1 cellular context compared by ENCODE assay signal in the genomic region with DNA sequence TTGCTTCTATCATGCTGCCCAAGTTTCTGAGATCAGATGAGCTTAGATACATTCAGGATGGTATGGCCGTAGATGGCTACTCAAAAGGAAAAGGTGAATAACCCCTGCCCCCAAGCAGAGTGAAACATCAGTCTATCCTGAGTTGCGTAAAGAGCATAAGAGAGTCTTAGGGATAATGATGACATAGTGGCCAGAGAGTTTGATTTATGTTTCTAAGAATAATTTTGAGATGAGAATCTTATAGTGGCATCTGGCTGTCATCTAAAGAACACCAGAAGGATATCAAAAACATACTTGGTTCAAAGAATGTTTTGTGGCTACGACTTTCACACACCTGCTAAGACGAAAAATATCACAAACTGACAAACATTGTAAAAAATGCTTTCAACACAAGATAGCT.
TF ChIP-seq lines count a peak whose summit lies in the region.

No MANE protein-coding gene starts in this region.

TF ChIP-seq in K562, 482 proteins besides CTCF, POLR2A, EP300 and RAD21:
- TF ChIP-seq PBX2 (CRISPR knock-in tag; IDR thresholded peaks at IDR 0.05; ENCODE audit: low read depth) = no peak
- TF ChIP-seq PBX2 (tag; conservative IDR thresholded peaks at IDR 0.05; ENCODE audit: low read depth) = peak; percentile 51
- TF ChIP-seq MEIS2 (IDR thresholded peaks at IDR 0.05; ENCODE audit: partially characterized antibody) = peak; percentile 70
- 0 out of 2 replicates have a peak, but pooled peaks have one; percentile 38 for TF ChIP-seq PKNOX1 (IDR thresholded peaks at IDR 0.05)
- no peak for TF ChIP-seq EZH2 (IDR thresholded peaks at IDR 0.05; ENCODE audit: borderline replicate concordance, low read depth, low read length)
